ENCODE assay signal across 8 cellular contexts in the genomic region with DNA sequence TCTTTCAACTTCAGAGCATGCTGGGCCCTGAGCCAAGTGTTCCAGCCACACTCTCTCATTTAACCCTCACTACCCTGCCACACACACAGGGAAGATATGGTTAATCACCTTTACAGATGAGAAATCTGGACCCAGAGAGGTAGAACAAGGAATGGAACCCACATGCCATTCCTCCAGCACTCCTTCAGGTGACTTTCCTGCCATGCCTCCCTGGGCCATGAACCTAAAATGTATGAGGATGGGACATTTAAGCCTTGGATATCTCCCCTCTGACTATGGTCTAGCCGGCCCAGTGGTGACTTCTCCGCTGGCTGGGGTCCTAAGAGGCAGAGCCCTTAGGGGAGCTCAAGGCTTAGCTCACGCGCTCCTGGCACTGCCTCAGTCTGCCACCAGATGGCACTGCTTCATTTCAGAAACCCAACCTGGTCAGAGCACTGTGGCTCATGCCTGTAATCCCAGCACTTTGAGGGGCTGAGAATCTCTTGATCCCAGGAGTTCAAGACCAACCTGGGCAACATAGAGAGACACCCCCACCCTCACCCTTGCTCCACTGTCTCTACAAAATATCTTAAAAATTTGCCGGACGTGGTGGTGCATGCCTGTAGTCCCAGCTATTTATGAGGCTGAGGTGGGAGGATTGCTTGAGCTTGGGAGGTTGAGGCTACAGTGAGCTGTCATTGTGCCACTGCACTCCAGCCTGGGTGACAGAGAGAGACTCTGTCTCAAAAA. TPM values are rescaled to one million over a fixed set of nuclear protein-coding genes. Genes with fewer than 3 reads are reported as not detected.
DNase-seq lines count a peak whose midpoint lies in the region; ATAC-seq and TF ChIP-seq lines count a peak whose summit lies in the region.

No MANE protein-coding gene starts in this region.

- H2AFZ ChIP-seq in PC-3 (ENCODE audit: low read length) (peak overlapping the region; percentile 44), fibroblast of lung (ENCODE audit: low read length) (peak overlapping the region; percentile 54)

- H3K9ac ChIP-seq in PC-3 (ENCODE audit: low read length) (no peak overlapping the region), fibroblast of lung (ENCODE audit: insufficient read depth, low read length) (no peak overlapping the region)

- intact Hi-C loops in PC-3 (cut with micrococcal nuclease), result loop anchor here (1.0 kb wide), 5 partner anchors 36 to 180 kb away; a partner anchor contains a TSS

- peaks cover 4% of the 10 kb centered on the region for H3K4me1 Mint-ChIP-seq in nephron

- no peaks in the 10 kb centered on the region for H3K9me3 Mint-ChIP-seq in nephron

- H3K4me3 ChIP-seq in PC-3 (ENCODE audit: low read length), result no peak overlapping the region
- no peak overlapping the region for H3K4me3 ChIP-seq in fibroblast of lung (replicated peaks in 1 of 4; ENCODE audit: control extremely low read depth in 1 of 4, insufficient read depth in 1 of 4, low read depth in 3 of 4, low read length in 4 of 4)

- H3K27ac ChIP-seq in PC-3 (ENCODE audit: low read length) (no peak overlapping the region), fibroblast of lung (ENCODE audit: insufficient read depth, low read length) (no peak overlapping the region)

- H3K4me2 ChIP-seq in PC-3 (ENCODE audit: low read length) (no peak overlapping the region), fibroblast of lung (ENCODE audit: extremely low read depth, insufficient read depth, low read length) (no peak overlapping the region)

- POLR2A ChIA-PET in PC-3 (lab: Charles Lee; ENCODE audit: unreplicated experiment), result interaction anchor here (0.5 kb wide), 1 partner anchor 253 kb away, joined by 3 read pairs; no protein-coding TSS in a partner anchor

- DNase-seq in EL (peak; percentile 75), HS-27A (ENCODE audit: low read depth) (peak; percentile 46), PC-3 (peak; percentile 86), fibroblast of lung (ENCODE audit: low read depth in 2 of 2) (peak; percentile 57 to 77)
- DNase-seq in activated T-cell treated with anti-CD3 and anti-CD28 coated beads, Interleukin-2, amount 50 U/mL, for 48 hours, result peak; percentile 91
- peak; percentile 46 to 81 (median 68) for DNase-seq in stimulated activated naive CD4-positive, alpha-beta T cell (lab: John Stamatoyannopoulos, UW)

- H4K20me1 ChIP-seq in PC-3 (ENCODE audit: low read length), result peaks cover 9% of the 10 kb centered on the region; the same call in 1 of the 2 replicates
- no peaks in the 10 kb centered on the region for H4K20me1 ChIP-seq in fibroblast of lung (ENCODE audit: control insufficient read depth, extremely low read depth, insufficient read depth, low read length)

- H3K9me3 ChIP-seq in PC-3 (ENCODE audit: low read length) (no peaks in the 10 kb centered on the region), fibroblast of lung (ENCODE audit: control insufficient read depth, insufficient read depth, low read depth, low read length) (no peaks in the 10 kb centered on the region)

- no peaks in the 10 kb centered on the region for H3K36me3 Mint-ChIP-seq in nephron (ENCODE audit: low read depth)

- peak; percentile 93 for TF ChIP-seq CTCF in PC-3 (conservative IDR thresholded peaks at IDR 0.05; ENCODE audit: low read depth, low read length)
- peak; percentile 95 to 96 for TF ChIP-seq CTCF in fibroblast of lung (conservative IDR thresholded peaks at IDR 0.05 in 1 of 2, IDR thresholded peaks at IDR 0.05 in 1 of 2; ENCODE audit: low read depth in 1 of 2, low read length in 2 of 2)
- TF ChIP-seq CTCF in nephron (IDR thresholded peaks at IDR 0.05; ENCODE audit: unreplicated experiment in 3 of 3), result peak; percentile 87 to 92 (median 88)

- peaks cover 2% of the 10 kb centered on the region for H3F3A ChIP-seq in PC-3 (ENCODE audit: low read length, unreplicated experiment)

- H3K27ac Mint-ChIP-seq in nephron, result peak overlapping the region; percentile 78 to 97 (median 88)

- H3K36me3 ChIP-seq in PC-3 (ENCODE audit: low read depth, low read length), result no peaks in the 10 kb centered on the region; the same call in 1 of the 2 replicates
- no peaks in the 10 kb centered on the region for H3K36me3 ChIP-seq in fibroblast of lung (ENCODE audit: control insufficient read depth, insufficient read depth, low read length)

- no peaks in the 10 kb centered on the region for H3K27me3 ChIP-seq in PC-3 (ENCODE audit: low read length)
- no peaks in the 10 kb centered on the region for H3K27me3 ChIP-seq in fibroblast of lung (ENCODE audit: control insufficient read depth, insufficient read depth, low read length)

- H3K4me3 Mint-ChIP-seq in nephron, result peak overlapping the region; percentile 68 to 77 (median 73)

- ATAC-seq in PC-3, result peak; percentile 27
- no peak for ATAC-seq in HG02852 (IDR thresholded peaks at IDR 0.05; ENCODE audit: unreplicated experiment)

- peaks cover 12% of the 10 kb centered on the region for H3K4me1 ChIP-seq in PC-3 (ENCODE audit: insufficient read depth, low read length)
- no peaks in the 10 kb centered on the region for H3K4me1 ChIP-seq in fibroblast of lung (ENCODE audit: control insufficient read depth, extremely low read depth, insufficient read depth, low read length)

- no peaks in the 10 kb centered on the region for H3K9me2 ChIP-seq in PC-3 (replicated peaks; ENCODE audit: low read length)

- BruUV-seq in PC-3 (replicated peaks; lab: Mats Ljungman, UMichigan), result no TSS peak

- peaks cover 21% of the 10 kb centered on the region for H3K79me2 ChIP-seq in PC-3 (ENCODE audit: low read length)
- H3K79me2 ChIP-seq in fibroblast of lung (ENCODE audit: control insufficient read depth, insufficient read depth, low read length), result peaks cover 13% of the 10 kb centered on the region

- CTCF ChIA-PET in PC-3 (lab: Charles Lee), result interaction anchor here (0.6 to 4.6 kb wide), 12 partner anchors 34 to 299 kb away, joined by 3 to 73 read pairs (median 4); a partner anchor contains a TSS

- H3K27me3 Mint-ChIP-seq in nephron (ENCODE audit: low read depth), result no peaks in the 10 kb centered on the region

RNA-seq across cellular contexts. Expression of a gene that starts 2.2 kb away (rescaled TPM):
- total RNA-seq in PC-3 (2014; rRNA removed) (20.8 and 23.3 TPM in 2 replicates), fibroblast of lung (12.8 and 14.4 TPM in 2 replicates)
- polyA plus RNA-seq in fibroblast of lung, result 8.7 and 10.4 TPM in 2 replicates
- 10.4 and 12.1 TPM in 2 replicates for polyA plus RNA-seq in fibroblast of lung (2012)
- 20.9 and 25.9 TPM in 2 replicates for polyA minus RNA-seq in fibroblast of lung (ENCODE audit: low replicate concordance)

RNA-seq across cellular contexts. Expression of a gene that starts 36.5 kb away (rescaled TPM):
- total RNA-seq in PC-3 (2014; rRNA removed), result 14.3 and 17.7 TPM in 2 replicates
- total RNA-seq in fibroblast of lung, result 12.3 and 17.2 TPM in 2 replicates
- 5.5 and 7.6 TPM in 2 replicates for polyA plus RNA-seq in fibroblast of lung
- polyA plus RNA-seq in fibroblast of lung (2012), result 5.9 TPM in 2 replicates
- 21.7 and 50.8 TPM in 2 replicates for polyA minus RNA-seq in fibroblast of lung (ENCODE audit: low replicate concordance)
